ENCODE assay signal across 7 cellular contexts in the genomic region with DNA sequence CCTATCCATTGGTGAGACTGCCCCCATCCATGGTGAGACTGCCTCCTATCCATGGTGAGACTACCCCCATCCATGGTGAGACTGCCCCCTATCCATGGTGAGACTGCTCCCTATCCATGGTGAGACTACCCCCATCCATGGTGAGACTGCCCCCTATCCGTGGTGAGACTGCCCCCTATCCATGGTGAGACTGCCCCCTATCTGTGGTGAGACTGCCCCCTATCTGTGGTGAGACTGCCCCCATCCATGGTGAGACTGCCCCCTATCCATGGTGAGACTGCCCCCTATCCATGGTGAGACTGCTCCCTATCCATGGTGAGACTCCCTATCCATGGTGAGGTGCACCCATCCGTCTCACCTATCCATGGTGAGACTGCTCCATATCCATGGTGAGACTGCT. TPM values are rescaled to one million over a fixed set of nuclear protein-coding genes. Genes with fewer than 3 reads are reported as not detected.
"Had no signal": no experiment of that assay in that cellular context is flagged by ENCODE, and none has a peak within 500 bp of the region (broad histone marks: within the 10 kb centered on the region; RNA-seq: fewer than 3 reads in every experiment).

No MANE protein-coding gene starts in this region.

RNA-seq across cellular contexts. Expression of gene LRIT3, which starts 27.6 kb away (rescaled TPM):
- total RNA-seq: vagina had no signal

RNA-seq across cellular contexts. Expression of gene EGF, which starts 37.1 kb away (rescaled TPM):
- total RNA-seq: subcutaneous adipose tissue, thoracic aorta had no signal

RNA-seq across cellular contexts. Expression of gene RRH, which starts 47.8 kb away (rescaled TPM):
- total RNA-seq: transverse colon, upper lobe of right lung, vagina had no signal
- polyA plus RNA-seq: stomach, urinary bladder had no signal
